ENCODE assay signal across 16 cellular contexts in the genomic region with DNA sequence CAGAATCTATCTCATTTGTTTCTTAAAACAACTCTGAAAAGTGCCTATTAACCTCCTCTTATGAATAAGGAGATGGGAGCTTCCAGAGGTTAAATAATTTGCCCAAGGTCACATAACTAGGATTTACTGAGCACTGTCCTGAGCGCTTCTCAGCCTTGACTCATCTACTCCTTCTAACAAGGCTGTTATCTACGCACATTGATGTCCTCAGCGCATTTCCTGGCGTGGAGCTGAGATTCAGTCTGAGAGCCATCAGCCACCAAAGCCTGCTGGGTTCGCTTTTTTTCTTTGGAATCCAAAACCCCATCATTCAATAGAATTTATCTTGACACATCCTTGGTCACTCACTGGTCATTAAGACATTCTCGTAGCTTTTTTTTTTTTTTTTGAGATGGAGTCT. TPM values are rescaled to one million over a fixed set of nuclear protein-coding genes. Genes with fewer than 3 reads are reported as not detected.
DNase-seq lines count a peak whose midpoint lies in the region; ATAC-seq and TF ChIP-seq lines count a peak whose summit lies in the region.
"Had no signal": no experiment of that assay in that cellular context is flagged by ENCODE, and none has a peak within 500 bp of the region (broad histone marks: within the 10 kb centered on the region; RNA-seq: fewer than 3 reads in every experiment).

No MANE protein-coding gene starts in this region.

- peak; percentile 37 to 86 (median 67) for DNase-seq in adrenal gland
- peak; percentile 21 to 24 for DNase-seq in erythroblast (lab: John Stamatoyannopoulos, UW)
- DNase-seq in mesenchymal stem cell = peak; percentile 5
- no peak for DNase-seq in osteocyte (ENCODE audit: extremely low spot score, unreplicated experiment)
- DNase-seq in type B pancreatic cell (ENCODE audit: extremely low spot score, unreplicated experiment) = no peak
- DNase-seq: C1 segment of cervical spinal cord; Calu3; CD4-positive, alpha-beta memory T cell; COR-L47; DMS53; DMS79 treated with DMSO at 0.1 percent for 48 hours; GF-D8; GOT3; HFFc6 had no signal

- H3K18ac ChIP-seq in mesenchymal stem cell (ENCODE audit: low read depth in 1 of 2, low read length in 2 of 2) = no peak overlapping the region

- no peaks in the 10 kb centered on the region for H3K79me1 ChIP-seq in mesenchymal stem cell (replicated peaks; ENCODE audit: low read length, poor library complexity, severe bottlenecking)

- no peak for ATAC-seq in GM18873 (IDR thresholded peaks at IDR 0.05; ENCODE audit: low FRiP score, unreplicated experiment)

- no peak overlapping the region for H2BK15ac ChIP-seq in mesenchymal stem cell (ENCODE audit: low read depth, poor library complexity, severe bottlenecking)

- no peak overlapping the region for H3K4ac ChIP-seq in mesenchymal stem cell (ENCODE audit: low read depth in 1 of 2, low read length in 2 of 2)

- H3K4me3 Mint-ChIP-seq in osteocyte (ENCODE audit: unreplicated experiment) (no peak overlapping the region), type B pancreatic cell (no peak overlapping the region)
- H3K4me3 Mint-ChIP-seq: HFFc6 had no signal

- H2BK120ac ChIP-seq in mesenchymal stem cell (ENCODE audit: low read depth, low read length) = no peak overlapping the region

- no peak overlapping the region for H4K91ac ChIP-seq in mesenchymal stem cell (ENCODE audit: low read length)

- H3K36me3 ChIP-seq in adrenal gland (replicated peaks in 1 of 2) = no peaks in the 10 kb centered on the region
- H3K36me3 ChIP-seq in mesenchymal stem cell (ENCODE audit: control insufficient read depth in 1 of 2, insufficient read depth in 2 of 2, low read depth in 1 of 2, low read length in 2 of 2) = no peaks in the 10 kb centered on the region
- H3K36me3 ChIP-seq: HAP-1 had no signal

- no peaks in the 10 kb centered on the region for H3K4me1 Mint-ChIP-seq in osteocyte (ENCODE audit: unreplicated experiment)
- H3K4me1 Mint-ChIP-seq in type B pancreatic cell (ENCODE audit: unreplicated experiment) = peaks cover 4% of the 10 kb centered on the region

- H3K9me3 Mint-ChIP-seq in osteocyte (ENCODE audit: unreplicated experiment) (no peaks in the 10 kb centered on the region), type B pancreatic cell (no peaks in the 10 kb centered on the region)
- H3K9me3 Mint-ChIP-seq: CD4-positive, alpha-beta memory T cell; HFFc6 had no signal

- no peak overlapping the region for H4K8ac ChIP-seq in mesenchymal stem cell (ENCODE audit: low read length)

- H3K4me3 ChIP-seq in adrenal gland (no peak overlapping the region), mesenchymal stem cell (ENCODE audit: insufficient read depth in 1 of 2, low read depth in 1 of 2, low read length in 2 of 2) (no peak overlapping the region)
- H3K4me3 ChIP-seq: HAP-1 had no signal

- no peak overlapping the region for H2AK5ac ChIP-seq in mesenchymal stem cell (ENCODE audit: low read length, severe bottlenecking)

- no peaks in the 10 kb centered on the region for H3K27me3 ChIP-seq in adrenal gland
- H3K27me3 ChIP-seq in mesenchymal stem cell (ENCODE audit: control insufficient read depth in 1 of 2, insufficient read depth in 1 of 2, low read length in 2 of 2) = no peaks in the 10 kb centered on the region

- 35 to 43% (median 39%) methylated on average over 6 of the region's 6 CpGs for WGBS in adrenal gland, 4 donors
- 75% methylated on average over 6 of the region's 6 CpGs for WGBS in mesenchymal stem cell

- H3K27ac ChIP-seq in adrenal gland = peak overlapping the region in 1 of 5 donors; percentile 11
- no peak overlapping the region for H3K27ac ChIP-seq in mesenchymal stem cell (ENCODE audit: low read length, poor library complexity, severe bottlenecking)

- no peak overlapping the region for H2BK5ac ChIP-seq in mesenchymal stem cell (ENCODE audit: low read depth, low read length, poor library complexity, severe bottlenecking)

- H3K4me2 ChIP-seq in mesenchymal stem cell (ENCODE audit: low read length, poor library complexity, severe bottlenecking) = no peak overlapping the region

- H3K23ac ChIP-seq in mesenchymal stem cell (ENCODE audit: low read length in 2 of 2) = no peak overlapping the region

- intact Hi-C loops in adrenal gland (cut with DNase I) = loop anchor here in 1 of 2 donors (5.0 kb wide), 1 partner anchor 319 kb away; no protein-coding TSS in a partner anchor

- TF ChIP-seq CTCF in adrenal gland (IDR thresholded peaks at IDR 0.05) (no peak), osteocyte (IDR thresholded peaks at IDR 0.05) (no peak), type B pancreatic cell (conservative IDR thresholded peaks at IDR 0.05) (no peak)

- H3K27me3 Mint-ChIP-seq in osteocyte (ENCODE audit: unreplicated experiment) (peaks cover 11% of the 10 kb centered on the region), type B pancreatic cell (no peaks in the 10 kb centered on the region)

- TF ChIP-seq POLR2A in adrenal gland (IDR thresholded peaks at IDR 0.05) (no peak), erythroblast (IDR thresholded peaks at IDR 0.05; ENCODE audit: low read length) (no peak)

- no peak overlapping the region for H2BK12ac ChIP-seq in mesenchymal stem cell (ENCODE audit: low read length in 2 of 2)

- no peaks in the 10 kb centered on the region for H3K9me3 ChIP-seq in adrenal gland (replicated peaks in 1 of 3)
- no peaks in the 10 kb centered on the region for H3K9me3 ChIP-seq in mesenchymal stem cell (ENCODE audit: control insufficient read depth, low read length)
- H3K9me3 ChIP-seq: HAP-1 had no signal

- no peaks in the 10 kb centered on the region for H3K36me3 Mint-ChIP-seq in osteocyte (ENCODE audit: unreplicated experiment)
- H3K36me3 Mint-ChIP-seq in type B pancreatic cell = no peaks in the 10 kb centered on the region
- H3K36me3 Mint-ChIP-seq: CD4-positive, alpha-beta memory T cell had no signal

- no peak overlapping the region for H3K9ac ChIP-seq in mesenchymal stem cell (ENCODE audit: low read length)

- H3K4me1 ChIP-seq in adrenal gland (replicated peaks in 1 of 2) (peaks cover 0 to 4% of the 10 kb centered on the region in 2 donors), mesenchymal stem cell (ENCODE audit: control insufficient read depth, insufficient read depth, low read depth, low read length) (no peaks in the 10 kb centered on the region)
- H3K4me1 ChIP-seq: HAP-1 had no signal

- H3K14ac ChIP-seq in mesenchymal stem cell (ENCODE audit: low read length in 2 of 2) = no peak overlapping the region

- H2AFZ ChIP-seq in mesenchymal stem cell (ENCODE audit: low read depth, low read length) = no peak overlapping the region

- H3K27ac Mint-ChIP-seq in osteocyte (ENCODE audit: unreplicated experiment) (no peak overlapping the region), type B pancreatic cell (no peak overlapping the region)
- H3K27ac Mint-ChIP-seq: CD4-positive, alpha-beta memory T cell; HFFc6 had no signal

RNA-seq across cellular contexts. Expression of a gene that starts 29.3 kb away (rescaled TPM):
- total RNA-seq in adrenal gland (10 to 100 TPM in 2 of 8 donors, 1 to 10 TPM in 6; 1.1 to 43.6 (median 1.9) TPM), osteocyte (not detected in 2 replicates), type B pancreatic cell (ENCODE audit: low replicate concordance) (2.5 and 3.1 TPM in 2 replicates)
- 10 to 100 TPM in 1 of 3 donors, 1 to 10 TPM in 1, under 1 TPM in 1; 0.54 to 37.6 (median 1.8) TPM for polyA plus RNA-seq in adrenal gland
- 1.2 TPM for polyA plus RNA-seq in mesenchymal stem cell (2013, experiment 1 of 2)
- 1.2 TPM for polyA plus RNA-seq in mesenchymal stem cell (2013, experiment 2 of 2)
- total RNA-seq: HFFc6 had no signal

RNA-seq across cellular contexts. Expression of a gene that starts 57.9 kb away (rescaled TPM):
- total RNA-seq in adrenal gland (10 to 100 TPM; 12.0 to 59.1 (median 15.0) TPM), osteocyte (15.6 and 18.2 TPM in 2 replicates), type B pancreatic cell (ENCODE audit: low replicate concordance) (21.3 and 30.1 TPM in 2 replicates)
- 10 to 100 TPM in 1 of 3 donors, 1 to 10 TPM in 2; 3.7 to 39.2 (median 6.2) TPM for polyA plus RNA-seq in adrenal gland
- polyA plus RNA-seq in mesenchymal stem cell (2013, experiment 1 of 2) = 20.2 TPM
- 22.0 TPM for polyA plus RNA-seq in mesenchymal stem cell (2013, experiment 2 of 2)

RNA-seq across cellular contexts. Expression of a gene that starts 58.1 kb away (rescaled TPM):
- 10 to 100 TPM; 11.8 to 34.8 (median 19.6) TPM for total RNA-seq in adrenal gland
- 10 to 100 TPM in 1 of 3 donors, 1 to 10 TPM in 2; 8.3 to 19.5 (median 8.8) TPM for polyA plus RNA-seq in adrenal gland
- polyA plus RNA-seq in mesenchymal stem cell (2013, experiment 1 of 2) = 7.2 TPM
- polyA plus RNA-seq in mesenchymal stem cell (2013, experiment 2 of 2) = 7.5 TPM
- 26.9 and 27.8 TPM in 2 replicates for total RNA-seq in osteocyte
- total RNA-seq in type B pancreatic cell (ENCODE audit: low replicate concordance) = 15.6 and 19.9 TPM in 2 replicates

Comparison
In these comparisons a context has a peak if more than half of its experiments do, and no peak if none do; other contexts are left out.
1. DNase-seq: peak in adrenal gland (7 of 7), erythroblast (2 of 2) and mesenchymal stem cell (single experiment); none in osteocyte (single experiment) and type B pancreatic cell (single experiment).